1 cellular context compared by ENCODE assay signal in genomic region chr2:233852056-233852455, GRCh38.
TF ChIP-seq lines count a peak whose summit lies in the region.

No MANE protein-coding gene starts in this region.

TF ChIP-seq in IMR-90, 13 proteins besides CTCF, POLR2A, EP300 and RAD21 (continued from another document):
- TF ChIP-seq USF2 (IDR thresholded peaks at IDR 0.05; ENCODE audit: low read depth, low read length) (no peak), BHLHE40 (IDR thresholded peaks at IDR 0.05; ENCODE audit: low read depth, low read length) (no peak), SMC3 (IDR thresholded peaks at IDR 0.05; ENCODE audit: low read depth, low read length) (no peak), RCOR1 (IDR thresholded peaks at IDR 0.05; ENCODE audit: insufficient replicate concordance, low read length) (no peak), NFE2L2 (IDR thresholded peaks at IDR 0.05; ENCODE audit: low read depth, low read length) (no peak), RFX5 (IDR thresholded peaks at IDR 0.05; ENCODE audit: low read depth, low read length) (no peak), FOS (IDR thresholded peaks at IDR 0.05; ENCODE audit: low read depth, low read length) (no peak), MAZ (IDR thresholded peaks at IDR 0.05; ENCODE audit: borderline replicate concordance, low read depth, low read length) (no peak), CEBPB (IDR thresholded peaks at IDR 0.05; ENCODE audit: low read depth, low read length) (no peak), MXI1 (IDR thresholded peaks at IDR 0.05; ENCODE audit: borderline replicate concordance, low read depth, low read length) (no peak)
- TF ChIP-seq, protein P1, sequence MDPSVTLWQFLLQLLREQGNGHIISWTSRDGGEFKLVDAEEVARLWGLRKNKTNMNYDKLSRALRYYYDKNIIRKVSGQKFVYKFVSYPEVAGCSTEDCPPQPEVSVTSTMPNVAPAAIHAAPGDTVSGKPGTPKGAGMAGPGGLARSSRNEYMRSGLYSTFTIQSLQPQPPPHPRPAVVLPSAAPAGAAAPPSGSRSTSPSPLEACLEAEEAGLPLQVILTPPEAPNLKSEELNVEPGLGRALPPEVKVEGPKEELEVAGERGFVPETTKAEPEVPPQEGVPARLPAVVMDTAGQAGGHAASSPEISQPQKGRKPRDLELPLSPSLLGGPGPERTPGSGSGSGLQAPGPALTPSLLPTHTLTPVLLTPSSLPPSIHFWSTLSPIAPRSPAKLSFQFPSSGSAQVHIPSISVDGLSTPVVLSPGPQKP (IDR thresholded peaks at IDR 0.05; ENCODE audit: borderline replicate concordance, low read depth, low read length): no peak
TF ChIP-seq in IMR-90: peak in this region for 0.
